In the genomic region with DNA sequence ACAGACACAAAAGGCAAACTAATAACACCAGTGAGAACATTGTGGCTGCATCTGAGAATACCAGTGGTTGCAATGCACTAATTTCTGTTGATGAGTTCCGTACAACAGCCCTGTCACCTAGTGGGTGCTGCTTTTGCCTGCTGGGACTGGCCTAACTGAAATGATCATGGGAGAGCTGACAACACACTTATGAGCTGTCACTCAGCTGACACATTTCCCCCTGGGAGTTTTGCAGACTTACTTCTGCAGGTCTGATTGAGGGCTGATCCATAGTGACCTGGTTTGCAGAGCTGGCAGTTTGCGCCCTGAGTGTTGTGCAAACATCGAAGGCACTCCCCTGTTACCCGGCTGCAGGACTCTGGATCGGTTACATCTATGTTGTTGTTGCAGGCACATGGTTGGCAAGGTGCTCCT, we compare ENCODE assay signal across 1 cellular context.
TF ChIP-seq lines count a peak whose summit lies in the region.

No MANE protein-coding gene starts in this region.

TF ChIP-seq in K562, 482 proteins besides CTCF, POLR2A, EP300 and RAD21 (continued from another document):
- TF ChIP-seq, protein P1, sequence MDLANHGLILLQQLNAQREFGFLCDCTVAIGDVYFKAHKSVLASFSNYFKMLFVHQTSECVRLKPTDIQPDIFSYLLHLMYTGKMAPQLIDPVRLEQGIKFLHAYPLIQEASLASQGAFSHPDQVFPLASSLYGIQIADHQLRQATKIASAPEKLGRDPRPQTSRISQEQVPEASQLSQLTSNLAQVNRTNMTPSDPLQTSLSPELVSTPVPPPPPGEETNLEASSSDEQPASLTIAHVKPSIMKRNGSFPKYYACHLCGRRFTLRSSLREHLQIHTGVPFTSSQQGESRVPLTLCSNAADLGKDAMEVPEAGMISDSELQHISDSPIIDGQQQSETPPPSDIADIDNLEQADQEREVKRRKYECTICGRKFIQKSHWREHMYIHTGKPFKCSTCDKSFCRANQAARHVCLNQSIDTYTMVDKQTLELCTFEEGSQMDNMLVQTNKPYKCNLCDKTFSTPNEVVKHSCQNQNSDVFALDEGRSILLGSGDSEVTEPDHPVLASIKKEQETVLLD (IDR thresholded peaks at IDR 0.05) = no peak
